Comparison of ENCODE assay signal across 8 cellular contexts in the genomic region with DNA sequence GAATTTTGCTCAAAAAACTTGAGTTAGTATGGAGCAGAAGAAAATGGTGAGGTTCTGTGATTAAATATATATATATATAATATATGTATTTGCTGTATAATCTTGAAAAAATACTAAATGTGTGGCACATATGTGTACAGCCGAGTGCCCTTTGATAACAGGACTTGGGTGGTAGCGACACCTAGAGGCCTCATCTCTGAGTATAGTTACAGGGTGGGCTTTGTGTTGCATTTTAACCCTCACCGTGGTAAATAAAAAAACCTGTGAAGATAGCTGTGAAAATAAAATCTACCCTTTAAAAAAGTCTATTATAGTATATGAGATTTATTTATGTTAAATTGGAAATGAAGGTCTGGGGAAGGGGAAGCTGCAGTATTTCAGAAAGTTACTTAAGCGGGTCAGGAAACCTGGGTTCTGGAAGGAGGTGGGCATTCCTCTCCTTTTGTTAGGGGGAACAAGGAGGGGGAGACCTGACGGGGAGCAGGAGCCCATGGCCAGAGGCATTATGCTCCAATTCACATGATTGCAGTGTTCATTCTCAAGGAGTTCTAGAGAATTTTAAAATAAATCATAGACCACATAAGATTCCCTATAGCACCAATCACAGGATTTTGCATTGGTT.
A peak's percentile ranks its signal among the peaks of the same experiment; 100 is the strongest.
DNase-seq lines count a peak whose midpoint lies in the region; ATAC-seq, FAIRE-seq and TF ChIP-seq lines count a peak whose summit lies in the region.

No MANE protein-coding gene starts in this region.

- H2AK5ac ChIP-seq in mesenchymal stem cell (ENCODE audit: low read length, severe bottlenecking) = no peak overlapping the region

- H3K27ac ChIP-seq in colonic mucosa = no peak overlapping the region
- no peak overlapping the region for H3K27ac ChIP-seq in mesenchymal stem cell (ENCODE audit: low read length, poor library complexity, severe bottlenecking)

- no peak overlapping the region for H2AFZ ChIP-seq in mesenchymal stem cell (ENCODE audit: low read depth, low read length)

- no peaks in the 10 kb centered on the region for H3K79me1 ChIP-seq in mesenchymal stem cell (replicated peaks; ENCODE audit: low read length, poor library complexity, severe bottlenecking)

- H3K9ac ChIP-seq in colonic mucosa (ENCODE audit: low read depth in 2 of 2, low read length in 2 of 2) = no peak overlapping the region
- H3K9ac ChIP-seq in mesenchymal stem cell (ENCODE audit: low read length) = no peak overlapping the region

- no peak overlapping the region for H2BK5ac ChIP-seq in mesenchymal stem cell (ENCODE audit: low read depth, low read length, poor library complexity, severe bottlenecking)

- H3K27ac Mint-ChIP-seq in stimulated activated naive CD8-positive, alpha-beta T cell treated with anti-CD3 and anti-CD28 coated beads, Interleukin-15, amount 100 ng/mL, for 72 hours = no peak overlapping the region

- H3K4me1 Mint-ChIP-seq in stimulated activated naive CD8-positive, alpha-beta T cell treated with anti-CD3 and anti-CD28 coated beads, Interleukin-15, amount 100 ng/mL, for 72 hours = peaks cover 18% of the 10 kb centered on the region

- H4K8ac ChIP-seq in mesenchymal stem cell (ENCODE audit: low read length) = no peak overlapping the region

- H2BK12ac ChIP-seq in mesenchymal stem cell (ENCODE audit: low read length in 2 of 2) = no peak overlapping the region

- H4K91ac ChIP-seq in mesenchymal stem cell (ENCODE audit: low read length) = no peak overlapping the region

- H2BK15ac ChIP-seq in mesenchymal stem cell (ENCODE audit: low read depth, poor library complexity, severe bottlenecking) = no peak overlapping the region

- intact Hi-C loops in colonic mucosa (cut with DNase I) = loop anchor here (5.0 to 10.0 kb wide), 2 partner anchors 147 to 309 kb away; no protein-coding TSS in a partner anchor

- H3K4me3 ChIP-seq in colonic mucosa (no peak overlapping the region), mesenchymal stem cell (ENCODE audit: insufficient read depth in 1 of 2, low read depth in 1 of 2, low read length in 2 of 2) (no peak overlapping the region)

- H3K9me3 ChIP-seq in colonic mucosa = no peaks in the 10 kb centered on the region
- H3K9me3 ChIP-seq in mesenchymal stem cell (ENCODE audit: control insufficient read depth, low read length) = no peaks in the 10 kb centered on the region

- H3K4me1 ChIP-seq in colonic mucosa = no peaks in the 10 kb centered on the region
- no peaks in the 10 kb centered on the region for H3K4me1 ChIP-seq in mesenchymal stem cell (ENCODE audit: control insufficient read depth, insufficient read depth, low read depth, low read length)

- H3K27me3 ChIP-seq in colonic mucosa = no peaks in the 10 kb centered on the region
- H3K27me3 ChIP-seq in mesenchymal stem cell (ENCODE audit: control insufficient read depth in 1 of 2, insufficient read depth in 1 of 2, low read length in 2 of 2) = peaks cover 0 to 16% of the 10 kb centered on the region in 2 experiments

- no peak overlapping the region for H3K14ac ChIP-seq in mesenchymal stem cell (ENCODE audit: low read length in 2 of 2)

- H3K4me3 Mint-ChIP-seq in stimulated activated naive CD8-positive, alpha-beta T cell treated with anti-CD3 and anti-CD28 coated beads, Interleukin-15, amount 100 ng/mL, for 72 hours = no peak overlapping the region

- WGBS in mesenchymal stem cell = 25% methylated on average over 3 of the region's 5 CpGs

- H3K36me3 ChIP-seq in colonic mucosa (no peaks in the 10 kb centered on the region), mesenchymal stem cell (ENCODE audit: control insufficient read depth in 1 of 2, insufficient read depth in 2 of 2, low read depth in 1 of 2, low read length in 2 of 2) (no peaks in the 10 kb centered on the region)

- no peaks in the 10 kb centered on the region for H3K9me3 Mint-ChIP-seq in stimulated activated naive CD8-positive, alpha-beta T cell treated with anti-CD3 and anti-CD28 coated beads, Interleukin-15, amount 100 ng/mL, for 72 hours

- H3K27me3 Mint-ChIP-seq in stimulated activated naive CD8-positive, alpha-beta T cell treated with anti-CD3 and anti-CD28 coated beads, Interleukin-15, amount 100 ng/mL, for 72 hours = no peaks in the 10 kb centered on the region

- no peak overlapping the region for H3K4me2 ChIP-seq in mesenchymal stem cell (ENCODE audit: low read length, poor library complexity, severe bottlenecking)

- H3K23ac ChIP-seq in mesenchymal stem cell (ENCODE audit: low read length in 2 of 2) = no peak overlapping the region

- FAIRE-seq in TTC549 (lab: Jason Lieb, UNC) = peak; percentile 79

- H3K4ac ChIP-seq in mesenchymal stem cell (ENCODE audit: low read depth in 1 of 2, low read length in 2 of 2) = no peak overlapping the region

- TF ChIP-seq CTCF in colonic mucosa (IDR thresholded peaks at IDR 0.05) = peak; percentile 47

- no peak overlapping the region for H3K18ac ChIP-seq in mesenchymal stem cell (ENCODE audit: low read depth in 1 of 2, low read length in 2 of 2)

- no peak overlapping the region for H2BK120ac ChIP-seq in mesenchymal stem cell (ENCODE audit: low read depth, low read length)

- peak; percentile 63 for ATAC-seq in GM21423 (IDR thresholded peaks at IDR 0.05; ENCODE audit: unreplicated experiment)
- peak; percentile 80 for ATAC-seq in stimulated activated naive CD8-positive, alpha-beta T cell treated with anti-CD3 and anti-CD28 coated beads, Interleukin-15, amount 100 ng/mL, for 72 hours

- DNase-seq in DMS53 treated with DMSO at 0.1 percent for 48 hours (lab: John Stamatoyannopoulos, UW; ENCODE audit: unreplicated experiment) = peak; percentile 39
- peak; percentile 49 for DNase-seq in M059J (ENCODE audit: low read depth)
- peak; percentile 65 for DNase-seq in colonic mucosa
- peak; percentile 49 for DNase-seq in mesenchymal stem cell
- DNase-seq in stimulated activated naive CD8-positive, alpha-beta T cell treated with anti-CD3 and anti-CD28 coated beads, Interleukin-15, amount 100 ng/mL, for 72 hours = peak; percentile 34 to 47
- no peak for DNase-seq in NCI-H187 (lab: John Stamatoyannopoulos, UW)

Comparison
In these comparisons a context has a peak if more than half of its experiments do, and no peak if none do; other contexts are left out.
1. DNase-seq: peak in DMS53 treated with DMSO at 0.1 percent for 48 hours (single experiment), M059J (single experiment), colonic mucosa (single experiment), mesenchymal stem cell (single experiment) and stimulated activated naive CD8-positive, alpha-beta T cell treated with anti-CD3 and anti-CD28 coated beads, Interleukin-15, amount 100 ng/mL, for 72 hours (2 of 2); none in NCI-H187 (0 of 2).